ENCODE assay signal across 8 cellular contexts in genomic region chr1:208235983-208236761, GRCh38. TPM values are rescaled to one million over a fixed set of nuclear protein-coding genes. Genes with fewer than 3 reads are reported as not detected.
DNase-seq lines count a peak whose midpoint lies in the region; ATAC-seq and TF ChIP-seq lines count a peak whose summit lies in the region.

No MANE protein-coding gene starts in this region.

- H3K4me3 ChIP-seq in Loucy (ENCODE audit: low read length, poor library complexity, severe bottlenecking), result peak overlapping the region; percentile 53
- H3K4me3 ChIP-seq in mesendoderm (ENCODE audit: low read length), result no peak overlapping the region
- no peak overlapping the region for H3K4me3 ChIP-seq in vagina

- H3K9me2 ChIP-seq in Loucy (replicated peaks; ENCODE audit: low read depth, low read length), result no peaks in the 10 kb centered on the region

- intact Hi-C loops in vagina (cut with DNase I), result loop anchor here (5.0 to 10.0 kb wide), 2 partner anchors 94 to 351 kb away; no protein-coding TSS in a partner anchor

- peak overlapping the region; percentile 28 for H2BK15ac ChIP-seq in mesendoderm (replicated peaks; ENCODE audit: low read depth)

- H2AK5ac ChIP-seq in mesendoderm (ENCODE audit: low read length), result peak overlapping the region; percentile 55

- TF ChIP-seq CTCF in Loucy (conservative IDR thresholded peaks at IDR 0.05; ENCODE audit: low read length) (no peak), vagina (IDR thresholded peaks at IDR 0.05) (no peak)

- H3K4me3 Mint-ChIP-seq in central memory CD8-positive, alpha-beta T cell, result peak overlapping the region; percentile 2

- H3K27me3 ChIP-seq in Loucy (ENCODE audit: insufficient read depth, low read length, poor library complexity, severe bottlenecking) (no peaks in the 10 kb centered on the region), mesendoderm (ENCODE audit: insufficient read depth, low read length, poor library complexity) (no peaks in the 10 kb centered on the region), vagina (no peaks in the 10 kb centered on the region)

- TF ChIP-seq POLR2A in vagina (IDR thresholded peaks at IDR 0.05), result no peak

- ATAC-seq in central memory CD8-positive, alpha-beta T cell (replicated peaks; ENCODE audit: extremely low read depth, poor library complexity, severe bottlenecking), result peak; percentile 43
- ATAC-seq in GM21825 (IDR thresholded peaks at IDR 0.05; ENCODE audit: unreplicated experiment), result no peak
- ATAC-seq in GM21423 (IDR thresholded peaks at IDR 0.05; ENCODE audit: unreplicated experiment), result no peak

- H2BK120ac ChIP-seq in mesendoderm (ENCODE audit: low read depth, low read length), result peak overlapping the region; percentile 32

- H3F3A ChIP-seq in Loucy (ENCODE audit: low read depth), result no peaks in the 10 kb centered on the region

- no peaks in the 10 kb centered on the region for H3K36me3 ChIP-seq in Loucy (ENCODE audit: insufficient read depth, low read length)
- H3K36me3 ChIP-seq in mesendoderm (ENCODE audit: control insufficient read depth, insufficient read depth, low read length), result no peaks in the 10 kb centered on the region
- no peaks in the 10 kb centered on the region for H3K36me3 ChIP-seq in vagina

- H3K18ac ChIP-seq in mesendoderm (ENCODE audit: low read length), result peak overlapping the region; percentile 95

- H3K27me3 Mint-ChIP-seq in central memory CD8-positive, alpha-beta T cell, result peaks cover 94% of the 10 kb centered on the region

- H3K79me2 ChIP-seq in Loucy (ENCODE audit: insufficient read depth, low read length) (no peaks in the 10 kb centered on the region), mesendoderm (ENCODE audit: control insufficient read depth, insufficient read depth, low read length) (peaks cover 62% of the 10 kb centered on the region)

- peaks cover 8% of the 10 kb centered on the region for H3K4me1 Mint-ChIP-seq in central memory CD8-positive, alpha-beta T cell

- no CpG with 5 or more reads among the region's 17 CpGs for WGBS in mesendoderm (ENCODE audit: extremely low coverage, insufficient coverage, low lambda C conversion rate)

- H4K20me1 ChIP-seq in Loucy (ENCODE audit: insufficient read depth, low read length, poor library complexity, severe bottlenecking), result no peaks in the 10 kb centered on the region

- no peak overlapping the region for H4K8ac ChIP-seq in mesendoderm (ENCODE audit: low read depth, low read length)

- H3K56ac ChIP-seq in mesendoderm (ENCODE audit: low read length), result peak overlapping the region; percentile 85

- H3K4me2 ChIP-seq in Loucy (ENCODE audit: low read depth, low read length, poor library complexity, severe bottlenecking) (peak overlapping the region; percentile 78), mesendoderm (ENCODE audit: low read length) (no peak overlapping the region)

- peaks cover 18% of the 10 kb centered on the region for H3K79me1 ChIP-seq in mesendoderm (ENCODE audit: low read length)

- no peak overlapping the region for H3K27ac Mint-ChIP-seq in central memory CD8-positive, alpha-beta T cell (ENCODE audit: low read depth)

- H3K4ac ChIP-seq in mesendoderm (ENCODE audit: low read depth, low read length), result peak overlapping the region; percentile 83

- no peaks in the 10 kb centered on the region for H3K9me3 Mint-ChIP-seq in central memory CD8-positive, alpha-beta T cell

- H2AFZ ChIP-seq in Loucy (ENCODE audit: low read length), result no peak overlapping the region

- peak overlapping the region; percentile 50 for H3K23ac ChIP-seq in mesendoderm (ENCODE audit: low read length)

- peak overlapping the region; percentile 84 for H4K5ac ChIP-seq in mesendoderm (ENCODE audit: low read length)

- H3K36me3 Mint-ChIP-seq in central memory CD8-positive, alpha-beta T cell (ENCODE audit: insufficient read depth), result no peaks in the 10 kb centered on the region

- H3K4me1 ChIP-seq in Loucy (ENCODE audit: insufficient read depth, low read length, poor library complexity, severe bottlenecking), result peaks cover 19% of the 10 kb centered on the region
- H3K4me1 ChIP-seq in mesendoderm (ENCODE audit: control insufficient read depth, low read depth, low read length), result peaks cover 60% of the 10 kb centered on the region
- H3K4me1 ChIP-seq in vagina, result peaks cover 89% of the 10 kb centered on the region

- peak overlapping the region; percentile 95 for H2BK5ac ChIP-seq in mesendoderm (ENCODE audit: low read length)

- no peaks in the 10 kb centered on the region for H3K9me3 ChIP-seq in Loucy (ENCODE audit: insufficient read depth, low read depth, low read length)
- H3K9me3 ChIP-seq in vagina, result no peaks in the 10 kb centered on the region

- H3K9ac ChIP-seq in Loucy (ENCODE audit: low read depth, low read length, poor library complexity, severe bottlenecking) (peak overlapping the region; percentile 7), mesendoderm (ENCODE audit: low read length) (peak overlapping the region; percentile 68)

- peak overlapping the region; percentile 92 for H3K27ac ChIP-seq in mesendoderm (ENCODE audit: low read depth, low read length)
- H3K27ac ChIP-seq in vagina, result peak overlapping the region; percentile 55

- DNase-seq in ELF-1 (ENCODE audit: low read depth, low spot score) (peak; percentile 51), mesendoderm (no peak), vagina (ENCODE audit: extremely low spot score in 2 of 2) (no peak), T1000 (lab: John Stamatoyannopoulos, UW) (no peak)
- DNase-seq in central memory CD8-positive, alpha-beta T cell (ENCODE audit: low spot score in 2 of 2), result no peak

RNA-seq across cellular contexts. Expression of gene PLXNA2, which starts 8.0 kb away (rescaled TPM):
- 7.9 TPM for polyA plus RNA-seq in mesendoderm (2013, experiment 1 of 2)
- 7.4 TPM for polyA plus RNA-seq in mesendoderm (2013, experiment 2 of 2)
- total RNA-seq in vagina, result 38.3 TPM
